Comparison of ENCODE assay signal across 25 cellular contexts in genomic region chr18:73487956-73488355, GRCh38.
DNase-seq lines count a peak whose midpoint lies in the region; ATAC-seq, FAIRE-seq and TF ChIP-seq lines count a peak whose summit lies in the region.
"Had no signal": no experiment of that assay in that cellular context is flagged by ENCODE, and none has a peak within 500 bp of the region (broad histone marks: within the 10 kb centered on the region; RNA-seq: fewer than 3 reads in every experiment).

No MANE protein-coding gene starts in this region.

- BruUV-seq in MCF 10A (replicated peaks; lab: Mats Ljungman, UMichigan): no TSS peak

- TF ChIP-seq POLR2A in breast epithelium (IDR thresholded peaks at IDR 0.05) (no peak), lower leg skin (IDR thresholded peaks at IDR 0.05) (no peak)

- no peak overlapping the region for H3K4me2 ChIP-seq in astrocyte (ENCODE audit: low read length)
- H3K4me2 ChIP-seq: PC-9, SK-N-SH had no signal

- no peak overlapping the region for H3K27ac ChIP-seq in breast epithelium
- no peak overlapping the region for H3K27ac ChIP-seq in astrocyte (ENCODE audit: low read depth, low read length)
- H3K27ac ChIP-seq: 22Rv1, C4-2B, PC-9 had no signal

- no peak for ATAC-seq in HG02840 (IDR thresholded peaks at IDR 0.05; ENCODE audit: low FRiP score, unreplicated experiment)

- no peaks in the 10 kb centered on the region for H3K27me3 ChIP-seq in breast epithelium
- H3K27me3 ChIP-seq in astrocyte (ENCODE audit: insufficient read depth, low read length): no peaks in the 10 kb centered on the region

- H3K4me3 ChIP-seq in breast epithelium (no peak overlapping the region), astrocyte (ENCODE audit: insufficient read depth, low read depth, low read length) (no peak overlapping the region), lower leg skin (ENCODE audit: low read depth, poor library complexity, severe bottlenecking) (no peak overlapping the region)
- H3K4me3 ChIP-seq: PC-9 had no signal

- peak; percentile 62 for DNase-seq in MCF 10A (ENCODE audit: unreplicated experiment)
- DNase-seq in breast epithelium (ENCODE audit: low spot score in 2 of 2): no peak
- DNase-seq in astrocyte (ENCODE audit: low read depth): no peak
- peak; percentile 31 for DNase-seq in fibroblast of peridontal ligament (ENCODE audit: extremely low read depth)
- DNase-seq in lower leg skin (ENCODE audit: low spot score in 2 of 2): no peak
- DNase-seq in activated CD4-positive, alpha-beta T cell treated with anti-CD3 and anti-CD28 coated beads, Interleukin-2, amount 10 ng/mL, durations not matched to agents 7 days and 5 days: no peak
- no peak for DNase-seq in T-helper 2 cell treated with Interferon-gamma antibody and Interleukin-4, amounts not matched to agents 5 μg/mL and 100 μg/mL, for 36 hours (ENCODE audit: low spot score)
- DNase-seq: ACHN, DMS79 treated with DMSO at 0.1 percent for 48 hours, H9, MV-4-11, NCI-H1105 treated with DMSO at 0.1 percent for 48 hours, NCI-H2029 treated with DMSO at 0.1 percent for 48 hours, NCI-H226, NCI-H510A treated with DMSO at 0.1 percent for 48 hours, NCI-H748 treated with DMSO at 0.1 percent for 48 hours, PC-9, RPMI8226, SHP77, SK-N-SH had no signal

- H3K27me3 Mint-ChIP-seq in MCF 10A (ENCODE audit: insufficient read depth, unreplicated experiment) (no peaks in the 10 kb centered on the region), astrocyte (ENCODE audit: low read depth, unreplicated experiment) (no peaks in the 10 kb centered on the region)
- H3K27me3 Mint-ChIP-seq in activated CD4-positive, alpha-beta T cell treated with anti-CD3 and anti-CD28 coated beads, Interleukin-2, amount 10 ng/mL, durations not matched to agents 7 days and 5 days: no peaks in the 10 kb centered on the region
- H3K27me3 Mint-ChIP-seq in T-helper 2 cell treated with Interferon-gamma antibody and Interleukin-4, amounts not matched to agents 5 μg/mL and 100 μg/mL, for 36 hours (ENCODE audit: low read depth): no peaks in the 10 kb centered on the region
- H3K27me3 Mint-ChIP-seq: IgD-negative memory B cell had no signal

- intact Hi-C loops in MCF 10A (cut with micrococcal nuclease) (no loop called here), breast epithelium (cut with DNase I; ENCODE audit: low total_unique reads) (no loop called here), lower leg skin (cut with DNase I; ENCODE audit: low total_unique reads) (no loop called here)

- POLR2A ChIA-PET in MCF 10A (lab: Yijun Ruan, JAX): no interaction called here
- POLR2A ChIA-PET in activated CD4-positive, alpha-beta T cell treated with anti-CD3 and anti-CD28 coated beads, Interleukin-2, amount 10 ng/mL, durations not matched to agents 7 days and 5 days (lab: Charles Lee): no interaction called here

- H3K4me3 Mint-ChIP-seq in MCF 10A (ENCODE audit: unreplicated experiment) (no peak overlapping the region), astrocyte (ENCODE audit: unreplicated experiment) (no peak overlapping the region)
- no peak overlapping the region for H3K4me3 Mint-ChIP-seq in activated CD4-positive, alpha-beta T cell treated with anti-CD3 and anti-CD28 coated beads, Interleukin-2, amount 10 ng/mL, durations not matched to agents 7 days and 5 days
- H3K4me3 Mint-ChIP-seq in T-helper 2 cell treated with Interferon-gamma antibody and Interleukin-4, amounts not matched to agents 5 μg/mL and 100 μg/mL, for 36 hours: no peak overlapping the region
- H3K4me3 Mint-ChIP-seq: H9, IgD-negative memory B cell had no signal

- peak; percentile 26 for FAIRE-seq in astrocyte (lab: Jason Lieb, UNC)
- FAIRE-seq: GM12891 had no signal

- WGBS in lower leg skin, 2 donors: 59 to 68% methylated on average over 2 of the region's 2 CpGs

- H3K4me1 ChIP-seq in breast epithelium: no peaks in the 10 kb centered on the region
- H3K4me1 ChIP-seq in astrocyte (ENCODE audit: insufficient read depth, low read length): no peaks in the 10 kb centered on the region

- H3K27ac Mint-ChIP-seq in MCF 10A (ENCODE audit: low read depth, unreplicated experiment) (no peak overlapping the region), astrocyte (ENCODE audit: unreplicated experiment) (no peak overlapping the region)
- H3K27ac Mint-ChIP-seq in activated CD4-positive, alpha-beta T cell treated with anti-CD3 and anti-CD28 coated beads, Interleukin-2, amount 10 ng/mL, durations not matched to agents 7 days and 5 days: no peak overlapping the region
- H3K27ac Mint-ChIP-seq in T-helper 2 cell treated with Interferon-gamma antibody and Interleukin-4, amounts not matched to agents 5 μg/mL and 100 μg/mL, for 36 hours: no peak overlapping the region
- H3K27ac Mint-ChIP-seq: H9, IgD-negative memory B cell had no signal

- no peaks in the 10 kb centered on the region for H3K79me2 ChIP-seq in astrocyte (ENCODE audit: insufficient read depth, low read length)

- H3K4me1 Mint-ChIP-seq in MCF 10A (ENCODE audit: insufficient read depth, unreplicated experiment): no peaks in the 10 kb centered on the region
- no peaks in the 10 kb centered on the region for H3K4me1 Mint-ChIP-seq in astrocyte (ENCODE audit: low read depth, unreplicated experiment)
- no peaks in the 10 kb centered on the region for H3K4me1 Mint-ChIP-seq in activated CD4-positive, alpha-beta T cell treated with anti-CD3 and anti-CD28 coated beads, Interleukin-2, amount 10 ng/mL, durations not matched to agents 7 days and 5 days
- H3K4me1 Mint-ChIP-seq in T-helper 2 cell treated with Interferon-gamma antibody and Interleukin-4, amounts not matched to agents 5 μg/mL and 100 μg/mL, for 36 hours (ENCODE audit: low read depth): no peaks in the 10 kb centered on the region
- H3K4me1 Mint-ChIP-seq: H9, IgD-negative memory B cell had no signal

- H3K9ac ChIP-seq in astrocyte (ENCODE audit: low read length): no peak overlapping the region
- H3K9ac ChIP-seq: SK-N-SH had no signal

- H3K9me3 Mint-ChIP-seq in MCF 10A (ENCODE audit: unreplicated experiment): peaks cover 7% of the 10 kb centered on the region
- H3K9me3 Mint-ChIP-seq in astrocyte (ENCODE audit: unreplicated experiment): no peaks in the 10 kb centered on the region
- H3K9me3 Mint-ChIP-seq in activated CD4-positive, alpha-beta T cell treated with anti-CD3 and anti-CD28 coated beads, Interleukin-2, amount 10 ng/mL, durations not matched to agents 7 days and 5 days: no peaks in the 10 kb centered on the region
- H3K9me3 Mint-ChIP-seq in T-helper 2 cell treated with Interferon-gamma antibody and Interleukin-4, amounts not matched to agents 5 μg/mL and 100 μg/mL, for 36 hours: no peaks in the 10 kb centered on the region
- H3K9me3 Mint-ChIP-seq: H9, IgD-negative memory B cell had no signal

- no peaks in the 10 kb centered on the region for H4K20me1 ChIP-seq in astrocyte (ENCODE audit: insufficient read depth, low read length)

- H2AFZ ChIP-seq in astrocyte (ENCODE audit: low read depth, low read length): no peak overlapping the region
- H2AFZ ChIP-seq: PC-9 had no signal

- H3K36me3 ChIP-seq in breast epithelium (no peaks in the 10 kb centered on the region), astrocyte (ENCODE audit: insufficient read depth, low read length) (no peaks in the 10 kb centered on the region)

- CTCF ChIA-PET in MCF 10A (lab: Yijun Ruan, JAX): interaction anchor here (0.6 to 0.8 kb wide), 3 partner anchors 21 to 1072 kb away, joined by 3 to 4 read pairs (median 3); no protein-coding TSS in a partner anchor
- CTCF ChIA-PET in activated CD4-positive, alpha-beta T cell treated with anti-CD3 and anti-CD28 coated beads, Interleukin-2, amount 10 ng/mL, durations not matched to agents 7 days and 5 days (lab: Charles Lee): no interaction called here

- H3K36me3 Mint-ChIP-seq in MCF 10A (ENCODE audit: insufficient read depth, unreplicated experiment): no peaks in the 10 kb centered on the region
- no peaks in the 10 kb centered on the region for H3K36me3 Mint-ChIP-seq in astrocyte (ENCODE audit: low read depth, unreplicated experiment)
- H3K36me3 Mint-ChIP-seq in activated CD4-positive, alpha-beta T cell treated with anti-CD3 and anti-CD28 coated beads, Interleukin-2, amount 10 ng/mL, durations not matched to agents 7 days and 5 days (ENCODE audit: low read depth): no peaks in the 10 kb centered on the region
- H3K36me3 Mint-ChIP-seq in T-helper 2 cell treated with Interferon-gamma antibody and Interleukin-4, amounts not matched to agents 5 μg/mL and 100 μg/mL, for 36 hours (ENCODE audit: low read depth): no peaks in the 10 kb centered on the region
- H3K36me3 Mint-ChIP-seq: IgD-negative memory B cell had no signal

- H3K9me3 ChIP-seq in breast epithelium: no peaks in the 10 kb centered on the region
- no peaks in the 10 kb centered on the region for H3K9me3 ChIP-seq in astrocyte (ENCODE audit: insufficient read depth, low read depth, low read length)
- H3K9me3 ChIP-seq: SK-N-SH had no signal

- TF ChIP-seq CTCF in MCF 10A (IDR thresholded peaks at IDR 0.05; ENCODE audit: unreplicated experiment) (no peak), breast epithelium (IDR thresholded peaks at IDR 0.05) (no peak), astrocyte (IDR thresholded peaks at IDR 0.05; ENCODE audit: insufficient read depth, low read depth, low read length) (no peak), lower leg skin (IDR thresholded peaks at IDR 0.05) (no peak)

Comparison
In these comparisons a context has a peak if more than half of its experiments do, and no peak if none do; other contexts are left out.
1. DNase-seq: peak in MCF 10A (single experiment) and fibroblast of peridontal ligament (single experiment); none in breast epithelium (0 of 2), astrocyte (single experiment), lower leg skin (0 of 2), activated CD4-positive, alpha-beta T cell treated with anti-CD3 and anti-CD28 coated beads, Interleukin-2, amount 10 ng/mL, durations not matched to agents 7 days and 5 days (single experiment) and T-helper 2 cell treated with Interferon-gamma antibody and Interleukin-4, amounts not matched to agents 5 μg/mL and 100 μg/mL, for 36 hours (single experiment).